11 cellular contexts compared by ENCODE assay signal in the genomic region with DNA sequence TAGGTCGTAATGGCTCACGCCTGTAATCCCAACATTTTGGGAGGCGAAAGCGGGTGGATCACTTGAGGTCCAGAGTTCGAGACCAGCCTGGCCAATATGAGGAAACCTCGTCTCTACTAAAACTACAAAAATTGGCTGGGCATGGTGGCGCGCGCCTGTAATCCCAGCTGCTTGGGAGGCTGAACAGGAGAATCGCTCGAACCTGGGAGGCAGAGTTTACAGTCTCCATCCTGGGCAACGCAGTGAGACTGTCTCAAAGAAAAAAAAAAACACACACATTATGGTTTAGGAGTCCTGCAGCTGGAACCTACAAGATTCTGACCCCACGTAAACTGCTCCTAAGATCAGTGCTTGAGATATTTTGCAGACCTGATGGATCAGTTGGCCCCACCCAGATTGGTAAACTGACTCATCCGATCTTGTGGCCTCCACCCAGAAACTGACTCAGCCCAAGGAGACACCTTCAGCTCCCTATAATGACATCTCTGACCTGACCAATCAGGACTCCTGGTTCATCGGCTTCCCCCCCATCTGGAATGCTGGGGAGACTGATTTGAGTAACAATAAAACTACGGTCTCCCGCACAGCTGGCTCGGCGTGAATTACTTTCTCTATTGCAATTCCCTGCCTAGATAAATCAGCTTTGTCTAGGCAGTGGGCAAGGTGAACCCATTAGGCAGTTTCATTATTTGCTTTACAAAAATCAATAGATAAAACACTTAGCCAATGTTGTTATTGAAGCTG.
DNase-seq lines count a peak whose midpoint lies in the region; ATAC-seq, FAIRE-seq and TF ChIP-seq lines count a peak whose summit lies in the region.
"Had no signal": no experiment of that assay in that cellular context is flagged by ENCODE, and none has a peak within 500 bp of the region (broad histone marks: within the 10 kb centered on the region; RNA-seq: fewer than 3 reads in every experiment).

No MANE protein-coding gene starts in this region.

- peaks cover 26% of the 10 kb centered on the region for H3K4me1 Mint-ChIP-seq in activated CD8-positive, alpha-beta memory T cell treated with anti-CD3 and anti-CD28 coated beads, Interleukin-2, amount 10 ng/mL, durations not matched to agents 7 days and 5 days

- DNase-seq in activated CD8-positive, alpha-beta memory T cell treated with anti-CD3 and anti-CD28 coated beads, Interleukin-2, amount 10 ng/mL, durations not matched to agents 7 days and 5 days: peak; percentile 82
- no peak for DNase-seq in activated CD8-positive, alpha-beta memory T cell treated with anti-CD3 and anti-CD28 coated beads for 24 hours
- DNase-seq in NCI-H748 (lab: John Stamatoyannopoulos, UW; ENCODE audit: unreplicated experiment) (peak; percentile 90), bronchial epithelial cell (ENCODE audit: low read depth) (peak; percentile 71), renal cortical epithelial cell (ENCODE audit: low read depth) (peak; percentile 37), esophagus muscularis mucosa (ENCODE audit: extremely low spot score) (no peak), GM10248 (ENCODE audit: extremely low spot score) (no peak)

- no peak overlapping the region for H3K27ac Mint-ChIP-seq in activated CD8-positive, alpha-beta memory T cell treated with anti-CD3 and anti-CD28 coated beads, Interleukin-2, amount 10 ng/mL, durations not matched to agents 7 days and 5 days

- H3K9me3 Mint-ChIP-seq in activated CD8-positive, alpha-beta memory T cell treated with anti-CD3 and anti-CD28 coated beads, Interleukin-2, amount 10 ng/mL, durations not matched to agents 7 days and 5 days (ENCODE audit: low read depth): no peaks in the 10 kb centered on the region
- H3K9me3 Mint-ChIP-seq: IgD-negative memory B cell had no signal

- no peaks in the 10 kb centered on the region for H3K27me3 Mint-ChIP-seq in activated CD8-positive, alpha-beta memory T cell treated with anti-CD3 and anti-CD28 coated beads, Interleukin-2, amount 10 ng/mL, durations not matched to agents 7 days and 5 days
- H3K27me3 Mint-ChIP-seq: IgD-negative memory B cell had no signal

- no peaks in the 10 kb centered on the region for H3K36me3 ChIP-seq in bronchial epithelial cell (ENCODE audit: control insufficient read depth, insufficient read depth, low read length)
- no peaks in the 10 kb centered on the region for H3K36me3 ChIP-seq in esophagus muscularis mucosa
- H3K36me3 ChIP-seq: neutrophil had no signal

- intact Hi-C loops in esophagus muscularis mucosa (cut with DNase I): no loop called here

- peak; percentile 4 for ATAC-seq in activated CD8-positive, alpha-beta memory T cell treated with anti-CD3 and anti-CD28 coated beads, Interleukin-2, amount 10 ng/mL, durations not matched to agents 7 days and 5 days
- no peak for ATAC-seq in HG02678 (IDR thresholded peaks at IDR 0.05; ENCODE audit: unreplicated experiment)

- H3K27me3 ChIP-seq in bronchial epithelial cell (ENCODE audit: control insufficient read depth, insufficient read depth, low read length) (no peaks in the 10 kb centered on the region), esophagus muscularis mucosa (peaks cover 0 to 51% (median 30%) of the 10 kb centered on the region in 4 donors)

- TF ChIP-seq EP300 in esophagus muscularis mucosa (IDR thresholded peaks at IDR 0.05): no peak

- TF ChIP-seq CTCF in bronchial epithelial cell (IDR thresholded peaks at IDR 0.05; ENCODE audit: insufficient read depth, low read length, severe bottlenecking) (no peak), esophagus muscularis mucosa (IDR thresholded peaks at IDR 0.05) (no peak), GM10248 (IDR thresholded peaks at IDR 0.05; ENCODE audit: control extremely low read depth, extremely low read depth, low read depth, missing control alignments) (no peak)

- H3K27ac ChIP-seq in esophagus muscularis mucosa (replicated peaks in 1 of 4): no peak overlapping the region
- H3K27ac ChIP-seq: C4-2B, neutrophil had no signal

- CTCF ChIA-PET in activated CD8-positive, alpha-beta memory T cell treated with anti-CD3 and anti-CD28 coated beads, Interleukin-2, amount 10 ng/mL, durations not matched to agents 7 days and 5 days (lab: Charles Lee): interaction anchor here (0.7 to 7.2 kb wide), 4 partner anchors 18 to 109 kb away, joined by 3 to 68 read pairs (median 11); a partner anchor contains a TSS
- CTCF ChIA-PET in GM10248 (lab: Yijun Ruan, JAX): interaction anchor here (1.3 to 9.8 kb wide), 4 partner anchors 9 to 326 kb away, joined by 3 to 133 read pairs (median 5); no protein-coding TSS in a partner anchor

- no peak overlapping the region for H3K4me3 Mint-ChIP-seq in activated CD8-positive, alpha-beta memory T cell treated with anti-CD3 and anti-CD28 coated beads, Interleukin-2, amount 10 ng/mL, durations not matched to agents 7 days and 5 days

- FAIRE-seq in bronchial epithelial cell (lab: Jason Lieb, UNC): no peak

- POLR2A ChIA-PET in GM10248 (lab: Yijun Ruan, JAX): interaction anchor here (6.1 kb wide), 1 partner anchor 16 kb away, joined by 67 read pairs; a partner anchor contains a TSS

- H3K4me3 ChIP-seq in bronchial epithelial cell (ENCODE audit: low read depth, low read length): no peak overlapping the region
- H3K4me3 ChIP-seq in esophagus muscularis mucosa: no peak overlapping the region

- no peaks in the 10 kb centered on the region for H3K9me3 ChIP-seq in esophagus muscularis mucosa
- H3K9me3 ChIP-seq: neutrophil had no signal

- 87% methylated on average over 19 of the region's 19 CpGs for WGBS in esophagus muscularis mucosa

- H3K36me3 Mint-ChIP-seq in activated CD8-positive, alpha-beta memory T cell treated with anti-CD3 and anti-CD28 coated beads, Interleukin-2, amount 10 ng/mL, durations not matched to agents 7 days and 5 days: no peaks in the 10 kb centered on the region
- H3K36me3 Mint-ChIP-seq: IgD-negative memory B cell had no signal

- peaks cover 16 to 27% (median 24%) of the 10 kb centered on the region in 4 donors for H3K4me1 ChIP-seq in esophagus muscularis mucosa

- TF ChIP-seq POLR2A in esophagus muscularis mucosa (IDR thresholded peaks at IDR 0.05; ENCODE audit: low read depth): no peak

Comparison
In these comparisons a context has a peak if more than half of its experiments do, and no peak if none do; other contexts are left out.
1. DNase-seq: peak in activated CD8-positive, alpha-beta memory T cell treated with anti-CD3 and anti-CD28 coated beads, Interleukin-2, amount 10 ng/mL, durations not matched to agents 7 days and 5 days (single experiment), NCI-H748 (single experiment), bronchial epithelial cell (single experiment) and renal cortical epithelial cell (single experiment); none in activated CD8-positive, alpha-beta memory T cell treated with anti-CD3 and anti-CD28 coated beads for 24 hours (single experiment), esophagus muscularis mucosa (single experiment) and GM10248 (single experiment).